Comparison of ENCODE assay signal across 2 cellular contexts in genomic region chr5:82639393-82640144, GRCh38.
A peak's percentile ranks its signal among the peaks of the same experiment; 100 is the strongest.
TF ChIP-seq lines count a peak whose summit lies in the region.

No MANE protein-coding gene starts in this region.

TF ChIP-seq in IMR-90, 13 proteins besides CTCF, POLR2A, EP300 and RAD21:
- TF ChIP-seq SMC3 (IDR thresholded peaks at IDR 0.05; ENCODE audit: low read depth, low read length) (no peak), NFE2L2 (IDR thresholded peaks at IDR 0.05; ENCODE audit: low read depth, low read length) (no peak), MAFK (IDR thresholded peaks at IDR 0.05; ENCODE audit: low read depth, low read length) (0 out of 2 replicates have a peak, but pooled peaks have one; percentile 8), MXI1 (IDR thresholded peaks at IDR 0.05; ENCODE audit: borderline replicate concordance, low read depth, low read length) (no peak), BHLHE40 (IDR thresholded peaks at IDR 0.05; ENCODE audit: low read depth, low read length) (no peak), FOS (IDR thresholded peaks at IDR 0.05; ENCODE audit: low read depth, low read length) (no peak)
- TF ChIP-seq, protein P1, sequence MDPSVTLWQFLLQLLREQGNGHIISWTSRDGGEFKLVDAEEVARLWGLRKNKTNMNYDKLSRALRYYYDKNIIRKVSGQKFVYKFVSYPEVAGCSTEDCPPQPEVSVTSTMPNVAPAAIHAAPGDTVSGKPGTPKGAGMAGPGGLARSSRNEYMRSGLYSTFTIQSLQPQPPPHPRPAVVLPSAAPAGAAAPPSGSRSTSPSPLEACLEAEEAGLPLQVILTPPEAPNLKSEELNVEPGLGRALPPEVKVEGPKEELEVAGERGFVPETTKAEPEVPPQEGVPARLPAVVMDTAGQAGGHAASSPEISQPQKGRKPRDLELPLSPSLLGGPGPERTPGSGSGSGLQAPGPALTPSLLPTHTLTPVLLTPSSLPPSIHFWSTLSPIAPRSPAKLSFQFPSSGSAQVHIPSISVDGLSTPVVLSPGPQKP (IDR thresholded peaks at IDR 0.05; ENCODE audit: borderline replicate concordance, low read depth, low read length) = no peak

TF ChIP-seq in SK-N-SH, 30 proteins besides CTCF, POLR2A, EP300 and RAD21:
- no peak for TF ChIP-seq FOXJ3 (CRISPR knock-in tag; IDR thresholded peaks at IDR 0.05)
